In genomic region chr7:66204822-66205735, GRCh38 we compare ENCODE assay signal across 8 cellular contexts. TPM values are rescaled to one million over a fixed set of nuclear protein-coding genes. Genes with fewer than 3 reads are reported as not detected.
DNase-seq lines count a peak whose midpoint lies in the region; TF ChIP-seq lines count a peak whose summit lies in the region.

Gene TPST1 (plus strand): TSS chr7:66205334. CDS start chr7:66240426, 35,092 bp downstream.

- peak; percentile 38 for TF ChIP-seq CTCF in GM20000 (IDR thresholded peaks at IDR 0.05; ENCODE audit: extremely low read depth, missing control alignments)

- H3K9me3 ChIP-seq in mesodermal cell (ENCODE audit: control insufficient read depth, low read length): no peaks in the 10 kb centered on the region

- peaks cover 11% of the 10 kb centered on the region for H3K36me3 ChIP-seq in mesodermal cell (ENCODE audit: control insufficient read depth, insufficient read depth, low read length)

- 0% methylated on average over 83 of the region's 89 CpGs for WGBS in mesodermal cell (ENCODE audit: insufficient coverage in 2 of 2), 2 experiments

- H3K4me1 ChIP-seq in mesodermal cell (ENCODE audit: control insufficient read depth, insufficient read depth, low read length, poor library complexity, severe bottlenecking): peaks cover 10% of the 10 kb centered on the region

- H3K4me3 ChIP-seq in mesodermal cell (ENCODE audit: extremely low read depth, insufficient read depth, low read length, poor library complexity, severe bottlenecking): peak within 1 kb of the TSS; percentile 95

- in situ Hi-C loops in endometrial microvascular endothelial cells (cut with HindIII; ENCODE audit: inconsistent ontology term, low pct_unique_long_range_greater_than_20kb, low sequenced_read_pairs): no loop called here

- DNase-seq in COLO829 (ENCODE audit: low spot score): peak; percentile 97
- peak; percentile 100 for DNase-seq in GM20000 (ENCODE audit: low spot score)
- peak; percentile 38 for DNase-seq in HS-5 (ENCODE audit: low read depth)
- DNase-seq in NOMO-1 treated with DMSO at 0.1 percent for 48 hours (lab: John Stamatoyannopoulos, UW; ENCODE audit: unreplicated experiment): peak; percentile 82
- peak; percentile 80 for DNase-seq in activated CD8-positive, alpha-beta memory T cell treated with anti-CD3 and anti-CD28 coated beads, Interleukin-2, amount 50 U/mL, for 4 hours
- peak; percentile 56 for DNase-seq in stimulated activated CD8-positive, alpha-beta memory T cell treated with anti-CD3 and anti-CD28 coated beads, Interleukin-15, amount 100 ng/mL, for 24 hours (ENCODE audit: low read depth)

- peak within 1 kb of the TSS; percentile 74 for H3K27ac ChIP-seq in mesodermal cell (ENCODE audit: low read depth, low read length, severe bottlenecking)

RNA-seq across cellular contexts. Expression of gene TPST1, which starts in this region (rescaled TPM):
- 32.1 TPM for total RNA-seq in endometrial microvascular endothelial cells (ENCODE audit: inconsistent ontology term)
- 40.4 TPM for polyA plus RNA-seq in mesodermal cell (2013, experiment 1 of 2)
- polyA plus RNA-seq in mesodermal cell (2013, experiment 2 of 2): 40.2 TPM

Comparison
In these comparisons a context has a peak if more than half of its experiments do, and no peak if none do; other contexts are left out.
1. Peak in every context shown above with its lines: DNase-seq, H3K4me3 ChIP-seq and H3K27ac ChIP-seq.
2. DNase-seq: peak in every context shown above with its lines; median percentile 100 in GM20000; 97 in COLO829; 82 in NOMO-1 treated with DMSO at 0.1 percent for 48 hours; 80 in activated CD8-positive, alpha-beta memory T cell treated with anti-CD3 and anti-CD28 coated beads, Interleukin-2, amount 50 U/mL, for 4 hours; 56 in stimulated activated CD8-positive, alpha-beta memory T cell treated with anti-CD3 and anti-CD28 coated beads, Interleukin-15, amount 100 ng/mL, for 24 hours; 38 in HS-5.